10 cellular contexts compared by ENCODE assay signal in genomic region chr11:123174196-123175183, GRCh38. TPM values are rescaled to one million over a fixed set of nuclear protein-coding genes. Genes with fewer than 3 reads are reported as not detected.
DNase-seq lines count a peak whose midpoint lies in the region; ATAC-seq lines count a peak whose summit lies in the region.
"Had no signal": no experiment of that assay in that cellular context is flagged by ENCODE, and none has a peak within 500 bp of the region (broad histone marks: within the 10 kb centered on the region; RNA-seq: fewer than 3 reads in every experiment).

No MANE protein-coding gene starts in this region.

- peak; percentile 36 to 37 for DNase-seq in HAP-1 (ENCODE audit: low spot score in 2 of 2)
- DNase-seq in amniotic stem cell (lab: John Stamatoyannopoulos, UW), result peak; percentile 85
- peak; percentile 81 for DNase-seq in hepatic stellate cell (ENCODE audit: low spot score)
- no peak for DNase-seq in effector memory CD4-positive, alpha-beta T cell
- DNase-seq in stimulated activated effector memory CD8-positive, alpha-beta T cell treated with anti-CD3 and anti-CD28 coated beads, Interleukin-12 subunit alpha, Interleukin-12 subunit beta, amount 100 ng/mL, for 72 hours (ENCODE audit: low spot score in 2 of 2), result no peak
- DNase-seq: T-cell had no signal

- H3K27ac ChIP-seq in skeletal muscle tissue (ENCODE audit: low read depth, low read length), result peak overlapping the region; percentile 29
- H3K27ac ChIP-seq in effector memory CD4-positive, alpha-beta T cell (ENCODE audit: insufficient read depth, low read length, poor library complexity, severe bottlenecking), result no peak overlapping the region

- no peak overlapping the region for H3K4me3 ChIP-seq in HAP-1
- no peak overlapping the region for H3K4me3 ChIP-seq in skeletal muscle tissue (ENCODE audit: low read length in 3 of 3)
- H3K4me3 ChIP-seq in effector memory CD4-positive, alpha-beta T cell (ENCODE audit: insufficient read depth, low read depth, low read length, poor library complexity, severe bottlenecking), result no peak overlapping the region

- no peak overlapping the region for H3K27ac Mint-ChIP-seq in stimulated activated effector memory CD8-positive, alpha-beta T cell treated with anti-CD3 and anti-CD28 coated beads, Interleukin-12 subunit alpha, Interleukin-12 subunit beta, amount 100 ng/mL, for 72 hours
- H3K27ac Mint-ChIP-seq: T-cell had no signal

- H3K4me1 Mint-ChIP-seq in stimulated activated effector memory CD8-positive, alpha-beta T cell treated with anti-CD3 and anti-CD28 coated beads, Interleukin-12 subunit alpha, Interleukin-12 subunit beta, amount 100 ng/mL, for 72 hours, result no peaks in the 10 kb centered on the region
- H3K4me1 Mint-ChIP-seq: central memory CD8-positive, alpha-beta T cell; T-cell had no signal

- H3K4me3 Mint-ChIP-seq in stimulated activated effector memory CD8-positive, alpha-beta T cell treated with anti-CD3 and anti-CD28 coated beads, Interleukin-12 subunit alpha, Interleukin-12 subunit beta, amount 100 ng/mL, for 72 hours, result no peak overlapping the region
- H3K4me3 Mint-ChIP-seq: central memory CD8-positive, alpha-beta T cell; T-cell had no signal

- H3K9me3 Mint-ChIP-seq in stimulated activated effector memory CD8-positive, alpha-beta T cell treated with anti-CD3 and anti-CD28 coated beads, Interleukin-12 subunit alpha, Interleukin-12 subunit beta, amount 100 ng/mL, for 72 hours, result no peaks in the 10 kb centered on the region
- H3K9me3 Mint-ChIP-seq: central memory CD8-positive, alpha-beta T cell; T-cell had no signal

- H3K36me3 ChIP-seq in HAP-1 (replicated peaks), result no peaks in the 10 kb centered on the region
- no peaks in the 10 kb centered on the region for H3K36me3 ChIP-seq in skeletal muscle tissue (ENCODE audit: control insufficient read depth in 3 of 3, insufficient read depth in 3 of 3, low read length in 3 of 3)
- no peaks in the 10 kb centered on the region for H3K36me3 ChIP-seq in effector memory CD4-positive, alpha-beta T cell (ENCODE audit: control insufficient read depth, insufficient read depth, low read length)

- no peaks in the 10 kb centered on the region for H3K4me1 ChIP-seq in HAP-1
- H3K4me1 ChIP-seq in skeletal muscle tissue (ENCODE audit: control insufficient read depth in 3 of 3, insufficient read depth in 3 of 3, low read length in 3 of 3), result peaks cover 0 to 5% (median 3%) of the 10 kb centered on the region in 3 donors
- H3K4me1 ChIP-seq in effector memory CD4-positive, alpha-beta T cell (ENCODE audit: control insufficient read depth, insufficient read depth, low read length, poor library complexity, severe bottlenecking), result no peaks in the 10 kb centered on the region

- no peak overlapping the region for H3K9ac ChIP-seq in skeletal muscle tissue (ENCODE audit: low read depth in 1 of 3, low read length in 3 of 3)

- in situ Hi-C loops in HAP-1 (cut with MboI; ENCODE audit: low sequenced_read_pairs), result no loop called here

- ATAC-seq in GM21737 (IDR thresholded peaks at IDR 0.05; ENCODE audit: unreplicated experiment) (no peak), HG03342 (IDR thresholded peaks at IDR 0.05; ENCODE audit: unreplicated experiment) (no peak)
- no peak for ATAC-seq in stimulated activated effector memory CD8-positive, alpha-beta T cell treated with anti-CD3 and anti-CD28 coated beads, Interleukin-12 subunit alpha, Interleukin-12 subunit beta, amount 100 ng/mL, for 72 hours
- ATAC-seq: T-cell had no signal

- H3K27me3 ChIP-seq in HAP-1 (ENCODE audit: low read depth) (no peaks in the 10 kb centered on the region), skeletal muscle tissue (ENCODE audit: control insufficient read depth in 3 of 3, insufficient read depth in 3 of 3, low read length in 3 of 3) (no peaks in the 10 kb centered on the region)
- H3K27me3 ChIP-seq in effector memory CD4-positive, alpha-beta T cell (replicated peaks; ENCODE audit: control insufficient read depth, insufficient read depth, low read length, poor library complexity, severe bottlenecking), result no peaks in the 10 kb centered on the region

- no peaks in the 10 kb centered on the region for H3K36me3 Mint-ChIP-seq in stimulated activated effector memory CD8-positive, alpha-beta T cell treated with anti-CD3 and anti-CD28 coated beads, Interleukin-12 subunit alpha, Interleukin-12 subunit beta, amount 100 ng/mL, for 72 hours
- H3K36me3 Mint-ChIP-seq: T-cell had no signal

- no peaks in the 10 kb centered on the region for H3K9me3 ChIP-seq in HAP-1
- H3K9me3 ChIP-seq in skeletal muscle tissue (ENCODE audit: control insufficient read depth in 3 of 3, low read length in 3 of 3), result no peaks in the 10 kb centered on the region
- no peaks in the 10 kb centered on the region for H3K9me3 ChIP-seq in effector memory CD4-positive, alpha-beta T cell (ENCODE audit: control insufficient read depth, low read length)

RNA-seq across cellular contexts. Expression of gene CLMP, which starts 20.6 kb away (rescaled TPM):
- total RNA-seq in skeletal muscle tissue, result 8.9 TPM

Comparison
In these comparisons a context has a peak if more than half of its experiments do, and no peak if none do; other contexts are left out.
1. DNase-seq: peak in HAP-1 (2 of 2), amniotic stem cell (single experiment) and hepatic stellate cell (single experiment); none in effector memory CD4-positive, alpha-beta T cell (0 of 3) and stimulated activated effector memory CD8-positive, alpha-beta T cell treated with anti-CD3 and anti-CD28 coated beads, Interleukin-12 subunit alpha, Interleukin-12 subunit beta, amount 100 ng/mL, for 72 hours (0 of 2).